Comparison of ENCODE assay signal across 10 cellular contexts in the genomic region with DNA sequence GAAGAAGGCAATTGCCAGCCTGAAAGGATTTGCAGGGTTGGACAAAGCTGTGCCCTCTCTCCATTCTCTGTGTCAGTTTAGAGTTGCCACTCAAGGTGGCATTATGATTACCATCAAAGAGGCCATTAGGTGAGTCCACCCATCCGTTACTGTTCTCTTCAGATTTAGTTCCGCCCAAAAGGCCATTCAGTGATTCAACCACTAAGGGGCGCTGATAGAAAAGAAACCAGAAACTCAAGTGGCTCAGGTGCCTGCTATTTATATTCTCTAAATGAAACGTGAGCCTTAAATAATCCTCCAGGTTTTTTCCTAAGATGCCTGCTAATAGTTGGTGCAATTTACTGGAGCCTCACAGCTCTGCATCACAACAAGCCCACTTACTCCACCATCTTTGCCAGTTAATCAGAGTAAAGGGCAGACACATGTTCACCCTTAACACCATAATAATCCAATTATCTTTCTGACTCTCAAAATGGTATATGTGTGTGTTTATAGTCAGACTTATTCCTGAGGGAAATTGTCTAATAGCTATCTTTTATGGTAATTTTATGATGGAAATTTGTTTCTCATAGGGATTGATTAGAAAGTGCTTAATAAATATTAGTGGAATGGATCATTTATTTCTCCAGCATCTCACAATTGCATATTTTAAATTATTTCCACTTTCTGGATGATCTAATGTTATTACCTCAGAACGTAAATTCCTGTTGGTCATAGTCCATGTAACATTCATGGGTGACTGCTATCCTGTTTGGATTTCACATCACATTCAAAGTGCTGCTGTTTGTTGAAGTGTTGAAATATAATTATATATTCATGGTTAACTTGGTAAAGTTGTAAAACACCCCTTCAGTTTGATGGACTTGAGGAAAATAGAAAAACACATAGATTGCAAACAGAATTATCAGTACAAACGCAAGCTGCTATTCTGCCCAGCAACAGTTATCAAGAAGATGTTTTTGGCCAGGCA. TPM values are rescaled to one million over a fixed set of nuclear protein-coding genes. Genes with fewer than 3 reads are reported as not detected.
DNase-seq lines count a peak whose midpoint lies in the region; ATAC-seq and TF ChIP-seq lines count a peak whose summit lies in the region.
"Had no signal": no experiment of that assay in that cellular context is flagged by ENCODE, and none has a peak within 500 bp of the region (broad histone marks: within the 10 kb centered on the region; RNA-seq: fewer than 3 reads in every experiment).

No MANE protein-coding gene starts in this region.

- H3K4me3 Mint-ChIP-seq in GM23338 = no peak overlapping the region
- no peak overlapping the region for H3K4me3 Mint-ChIP-seq in stimulated activated naive CD8-positive, alpha-beta T cell treated with anti-CD3 and anti-CD28 coated beads, Interleukin-15, amount 100 ng/mL, for 72 hours
- H3K4me3 Mint-ChIP-seq: dendritic cell treated with granulocyte-macrophage colony-stimulating factor and Interleukin-4, amounts not matched to agents 40 ng/mL and 50 ng/mL, for 4 days; stimulated activated naive CD8-positive, alpha-beta T cell treated with anti-CD3 and anti-CD28 coated beads, Interleukin-15, Interleukin-2, amounts not matched to agents 100 ng/mL and 50 ng/mL, for 24 hours had no signal

- H3K79me2 ChIP-seq in GM23338 (replicated peaks; ENCODE audit: insufficient read depth) = no peaks in the 10 kb centered on the region

- DNase-seq in AG09309 (ENCODE audit: low read depth) = peak; percentile 18
- DNase-seq in GM23338 (ENCODE audit: low spot score) = peak; percentile 93
- DNase-seq in NCI-H2196 treated with DMSO at 0.1 percent for 48 hours (lab: John Stamatoyannopoulos, UW; ENCODE audit: unreplicated experiment) = peak; percentile 60
- peak; percentile 55 for DNase-seq in amniotic epithelial cell (ENCODE audit: low read depth)
- peak; percentile 30 to 33 for DNase-seq in hippocampal formation (lab: John Stamatoyannopoulos, UW)
- peak; percentile 30 for DNase-seq in stromal cell of bone marrow (ENCODE audit: low read depth)
- no peak for DNase-seq in T1000 (lab: John Stamatoyannopoulos, UW)
- no peak for DNase-seq in stimulated activated naive CD8-positive, alpha-beta T cell treated with anti-CD3 and anti-CD28 coated beads, Interleukin-15, amount 100 ng/mL, for 72 hours

- no peaks in the 10 kb centered on the region; the same call in 1 of the 2 replicates for H4K20me1 ChIP-seq in GM23338 (replicated peaks; ENCODE audit: insufficient read depth)

- H3K36me3 Mint-ChIP-seq in GM23338 (ENCODE audit: low read depth) = peaks cover 5% of the 10 kb centered on the region; the same call in 1 of the 3 replicates

- peak overlapping the region; percentile 5 for H3K27ac ChIP-seq in GM23338 (ENCODE audit: low read depth)

- H3K27me3 Mint-ChIP-seq in GM23338 (ENCODE audit: insufficient read depth, low read depth, poor library complexity) = peaks cover 2% of the 10 kb centered on the region
- H3K27me3 Mint-ChIP-seq in stimulated activated naive CD8-positive, alpha-beta T cell treated with anti-CD3 and anti-CD28 coated beads, Interleukin-15, amount 100 ng/mL, for 72 hours = no peaks in the 10 kb centered on the region
- H3K27me3 Mint-ChIP-seq: dendritic cell treated with granulocyte-macrophage colony-stimulating factor and Interleukin-4, amounts not matched to agents 40 ng/mL and 50 ng/mL, for 4 days; stimulated activated naive CD8-positive, alpha-beta T cell treated with anti-CD3 and anti-CD28 coated beads, Interleukin-15, Interleukin-2, amounts not matched to agents 100 ng/mL and 50 ng/mL, for 24 hours had no signal

- no peak overlapping the region for H3K4me3 ChIP-seq in AG09309 (ENCODE audit: control insufficient read depth, low read depth, low read length)
- H3K4me3 ChIP-seq in GM23338 = no peak overlapping the region

- H3K9me3 Mint-ChIP-seq in GM23338 = no peaks in the 10 kb centered on the region
- no peaks in the 10 kb centered on the region for H3K9me3 Mint-ChIP-seq in stimulated activated naive CD8-positive, alpha-beta T cell treated with anti-CD3 and anti-CD28 coated beads, Interleukin-15, amount 100 ng/mL, for 72 hours
- H3K9me3 Mint-ChIP-seq: dendritic cell treated with granulocyte-macrophage colony-stimulating factor and Interleukin-4, amounts not matched to agents 40 ng/mL and 50 ng/mL, for 4 days; stimulated activated naive CD8-positive, alpha-beta T cell treated with anti-CD3 and anti-CD28 coated beads, Interleukin-15, Interleukin-2, amounts not matched to agents 100 ng/mL and 50 ng/mL, for 24 hours had no signal

- peaks cover 23% of the 10 kb centered on the region for H3K4me1 ChIP-seq in GM23338 (ENCODE audit: insufficient read depth)

- H3K27me3 ChIP-seq in GM23338 (ENCODE audit: insufficient read depth) = no peaks in the 10 kb centered on the region

- no peaks in the 10 kb centered on the region for H3K9me2 ChIP-seq in GM23338 (ENCODE audit: insufficient read depth)

- peaks cover 18% of the 10 kb centered on the region; the same call in 2 of the 3 replicates for H3K4me1 Mint-ChIP-seq in GM23338
- no peaks in the 10 kb centered on the region for H3K4me1 Mint-ChIP-seq in stimulated activated naive CD8-positive, alpha-beta T cell treated with anti-CD3 and anti-CD28 coated beads, Interleukin-15, amount 100 ng/mL, for 72 hours

- no peak overlapping the region for H2AFZ ChIP-seq in GM23338

- ATAC-seq in GM23338 = peak; percentile 93
- ATAC-seq in stimulated activated naive CD8-positive, alpha-beta T cell treated with anti-CD3 and anti-CD28 coated beads, Interleukin-15, amount 100 ng/mL, for 72 hours = no peak

- TF ChIP-seq CTCF in AG09309 (IDR thresholded peaks at IDR 0.05; ENCODE audit: control insufficient read depth, insufficient read depth, low read depth, low read length, missing control alignments) = peak; percentile 76
- TF ChIP-seq CTCF in GM23338 (conservative IDR thresholded peaks at IDR 0.05; ENCODE audit: low read depth in 2 of 2) = peak; percentile 91 to 97

- H3F3A ChIP-seq in GM23338 (replicated peaks; ENCODE audit: low read depth) = peaks cover 5% of the 10 kb centered on the region; the same call in 1 of the 2 replicates

- H3K36me3 ChIP-seq in GM23338 (ENCODE audit: insufficient read depth) = no peaks in the 10 kb centered on the region

- H3K4me2 ChIP-seq in GM23338 = no peak overlapping the region

- H3K27ac Mint-ChIP-seq in GM23338 = 0 out of 2 replicates have a peak overlapping the region, but pooled peaks have one; percentile 49
- no peak overlapping the region for H3K27ac Mint-ChIP-seq in stimulated activated naive CD8-positive, alpha-beta T cell treated with anti-CD3 and anti-CD28 coated beads, Interleukin-15, amount 100 ng/mL, for 72 hours
- H3K27ac Mint-ChIP-seq: dendritic cell treated with granulocyte-macrophage colony-stimulating factor and Interleukin-4, amounts not matched to agents 40 ng/mL and 50 ng/mL, for 4 days; stimulated activated naive CD8-positive, alpha-beta T cell treated with anti-CD3 and anti-CD28 coated beads, Interleukin-15, Interleukin-2, amounts not matched to agents 100 ng/mL and 50 ng/mL, for 24 hours had no signal

TF ChIP-seq in GM23338, 12 proteins besides CTCF, POLR2A, EP300 and RAD21 (continues in another document):
- TF ChIP-seq ZNF331 (CRISPR knock-in tag; IDR thresholded peaks at IDR 0.05; ENCODE audit: low read depth) (no peak), ZNF114 (CRISPR knock-in tag; IDR thresholded peaks at IDR 0.05) (no peak), CREB1 (CRISPR knock-in tag; IDR thresholded peaks at IDR 0.05; ENCODE audit: low read depth) (no peak), EZH2phosphoT487 (IDR thresholded peaks at IDR 0.05; ENCODE audit: unreplicated experiment) (no peak), STAT1 (IDR thresholded peaks at IDR 0.05; ENCODE audit: unreplicated experiment) (no peak), POLR2AphosphoS5 (IDR thresholded peaks at IDR 0.05; ENCODE audit: low read depth) (no peak), JUNB (IDR thresholded peaks at IDR 0.05; ENCODE audit: unreplicated experiment) (no peak), NANOG (IDR thresholded peaks at IDR 0.05; ENCODE audit: borderline replicate concordance) (no peak), EZH2 (IDR thresholded peaks at IDR 0.05; ENCODE audit: low read depth, unreplicated experiment) (no peak)
- TF ChIP-seq, protein P1, sequence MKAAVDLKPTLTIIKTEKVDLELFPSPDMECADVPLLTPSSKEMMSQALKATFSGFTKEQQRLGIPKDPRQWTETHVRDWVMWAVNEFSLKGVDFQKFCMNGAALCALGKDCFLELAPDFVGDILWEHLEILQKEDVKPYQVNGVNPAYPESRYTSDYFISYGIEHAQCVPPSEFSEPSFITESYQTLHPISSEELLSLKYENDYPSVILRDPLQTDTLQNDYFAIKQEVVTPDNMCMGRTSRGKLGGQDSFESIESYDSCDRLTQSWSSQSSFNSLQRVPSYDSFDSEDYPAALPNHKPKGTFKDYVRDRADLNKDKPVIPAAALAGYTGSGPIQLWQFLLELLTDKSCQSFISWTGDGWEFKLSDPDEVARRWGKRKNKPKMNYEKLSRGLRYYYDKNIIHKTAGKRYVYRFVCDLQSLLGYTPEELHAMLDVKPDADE (IDR thresholded peaks at IDR 0.05) = no peak
- TF ChIP-seq, protein P2, sequence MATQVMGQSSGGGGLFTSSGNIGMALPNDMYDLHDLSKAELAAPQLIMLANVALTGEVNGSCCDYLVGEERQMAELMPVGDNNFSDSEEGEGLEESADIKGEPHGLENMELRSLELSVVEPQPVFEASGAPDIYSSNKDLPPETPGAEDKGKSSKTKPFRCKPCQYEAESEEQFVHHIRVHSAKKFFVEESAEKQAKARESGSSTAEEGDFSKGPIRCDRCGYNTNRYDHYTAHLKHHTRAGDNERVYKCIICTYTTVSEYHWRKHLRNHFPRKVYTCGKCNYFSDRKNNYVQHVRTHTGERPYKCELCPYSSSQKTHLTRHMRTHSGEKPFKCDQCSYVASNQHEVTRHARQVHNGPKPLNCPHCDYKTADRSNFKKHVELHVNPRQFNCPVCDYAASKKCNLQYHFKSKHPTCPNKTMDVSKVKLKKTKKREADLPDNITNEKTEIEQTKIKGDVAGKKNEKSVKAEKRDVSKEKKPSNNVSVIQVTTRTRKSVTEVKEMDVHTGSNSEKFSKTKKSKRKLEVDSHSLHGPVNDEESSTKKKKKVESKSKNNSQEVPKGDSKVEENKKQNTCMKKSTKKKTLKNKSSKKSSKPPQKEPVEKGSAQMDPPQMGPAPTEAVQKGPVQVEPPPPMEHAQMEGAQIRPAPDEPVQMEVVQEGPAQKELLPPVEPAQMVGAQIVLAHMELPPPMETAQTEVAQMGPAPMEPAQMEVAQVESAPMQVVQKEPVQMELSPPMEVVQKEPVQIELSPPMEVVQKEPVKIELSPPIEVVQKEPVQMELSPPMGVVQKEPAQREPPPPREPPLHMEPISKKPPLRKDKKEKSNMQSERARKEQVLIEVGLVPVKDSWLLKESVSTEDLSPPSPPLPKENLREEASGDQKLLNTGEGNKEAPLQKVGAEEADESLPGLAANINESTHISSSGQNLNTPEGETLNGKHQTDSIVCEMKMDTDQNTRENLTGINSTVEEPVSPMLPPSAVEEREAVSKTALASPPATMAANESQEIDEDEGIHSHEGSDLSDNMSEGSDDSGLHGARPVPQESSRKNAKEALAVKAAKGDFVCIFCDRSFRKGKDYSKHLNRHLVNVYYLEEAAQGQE (IDR thresholded peaks at IDR 0.05; ENCODE audit: unreplicated experiment) = no peak

RNA-seq across cellular contexts. Expression of a gene that starts 59.3 kb away (rescaled TPM):
- total RNA-seq in GM23338 (2014; rRNA removed; shearing (Covaris generic)) = 18.8 and 23.2 TPM in 2 replicates
- polyA plus RNA-seq in GM23338 (2016; fragmentation: Nextera tagmentation; extraction: Ambion mirVana) = 5.5 and 7.2 TPM in 2 replicates

Comparison
In these comparisons a context has a peak if more than half of its experiments do, and no peak if none do; other contexts are left out.
1. DNase-seq: peak in AG09309 (single experiment), GM23338 (single experiment), NCI-H2196 treated with DMSO at 0.1 percent for 48 hours (single experiment), amniotic epithelial cell (single experiment), hippocampal formation (2 of 2) and stromal cell of bone marrow (single experiment); none in T1000 (single experiment) and stimulated activated naive CD8-positive, alpha-beta T cell treated with anti-CD3 and anti-CD28 coated beads, Interleukin-15, amount 100 ng/mL, for 72 hours (0 of 2).